Comparison of ENCODE assay signal across 2 cellular contexts in the genomic region with DNA sequence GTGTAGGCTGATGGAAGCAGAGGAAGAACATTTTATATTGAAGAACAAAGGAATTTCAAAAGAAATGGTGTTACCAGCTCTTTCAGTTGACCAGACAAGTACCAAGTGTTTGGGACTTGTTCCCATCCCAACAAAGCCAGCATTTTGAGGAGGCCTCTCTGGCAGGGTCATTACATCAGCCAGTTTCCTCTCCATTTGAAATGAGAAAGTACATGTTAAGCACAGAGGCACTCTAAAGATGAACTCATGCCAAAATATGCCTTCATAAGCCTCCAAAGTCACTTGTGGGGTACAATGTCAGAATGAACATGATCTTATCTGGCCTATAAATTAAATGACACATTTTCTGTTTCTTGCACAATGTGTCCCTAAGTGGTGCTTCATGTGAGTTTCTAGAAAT.
TF ChIP-seq lines count a peak whose summit lies in the region.

No MANE protein-coding gene starts in this region.

TF ChIP-seq in SK-N-SH, 30 proteins besides CTCF, POLR2A, EP300 and RAD21 (continued from another document):
- TF ChIP-seq, protein P1, sequence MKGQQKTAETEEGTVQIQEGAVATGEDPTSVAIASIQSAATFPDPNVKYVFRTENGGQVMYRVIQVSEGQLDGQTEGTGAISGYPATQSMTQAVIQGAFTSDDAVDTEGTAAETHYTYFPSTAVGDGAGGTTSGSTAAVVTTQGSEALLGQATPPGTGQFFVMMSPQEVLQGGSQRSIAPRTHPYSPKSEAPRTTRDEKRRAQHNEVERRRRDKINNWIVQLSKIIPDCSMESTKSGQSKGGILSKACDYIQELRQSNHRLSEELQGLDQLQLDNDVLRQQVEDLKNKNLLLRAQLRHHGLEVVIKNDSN (IDR thresholded peaks at IDR 0.05; ENCODE audit: borderline replicate concordance, low read depth), result no peak
- TF ChIP-seq RXRA (IDR thresholded peaks at IDR 0.05; ENCODE audit: borderline replicate concordance, low read depth) (no peak), TEAD4 (IDR thresholded peaks at IDR 0.05; ENCODE audit: borderline replicate concordance, insufficient read depth) (no peak), TAF1 (IDR thresholded peaks at IDR 0.05; ENCODE audit: borderline replicate concordance, low read depth, low read length) (no peak), RFX5 (IDR thresholded peaks at IDR 0.05; ENCODE audit: low read length) (no peak)
- TF ChIP-seq, protein P2, sequence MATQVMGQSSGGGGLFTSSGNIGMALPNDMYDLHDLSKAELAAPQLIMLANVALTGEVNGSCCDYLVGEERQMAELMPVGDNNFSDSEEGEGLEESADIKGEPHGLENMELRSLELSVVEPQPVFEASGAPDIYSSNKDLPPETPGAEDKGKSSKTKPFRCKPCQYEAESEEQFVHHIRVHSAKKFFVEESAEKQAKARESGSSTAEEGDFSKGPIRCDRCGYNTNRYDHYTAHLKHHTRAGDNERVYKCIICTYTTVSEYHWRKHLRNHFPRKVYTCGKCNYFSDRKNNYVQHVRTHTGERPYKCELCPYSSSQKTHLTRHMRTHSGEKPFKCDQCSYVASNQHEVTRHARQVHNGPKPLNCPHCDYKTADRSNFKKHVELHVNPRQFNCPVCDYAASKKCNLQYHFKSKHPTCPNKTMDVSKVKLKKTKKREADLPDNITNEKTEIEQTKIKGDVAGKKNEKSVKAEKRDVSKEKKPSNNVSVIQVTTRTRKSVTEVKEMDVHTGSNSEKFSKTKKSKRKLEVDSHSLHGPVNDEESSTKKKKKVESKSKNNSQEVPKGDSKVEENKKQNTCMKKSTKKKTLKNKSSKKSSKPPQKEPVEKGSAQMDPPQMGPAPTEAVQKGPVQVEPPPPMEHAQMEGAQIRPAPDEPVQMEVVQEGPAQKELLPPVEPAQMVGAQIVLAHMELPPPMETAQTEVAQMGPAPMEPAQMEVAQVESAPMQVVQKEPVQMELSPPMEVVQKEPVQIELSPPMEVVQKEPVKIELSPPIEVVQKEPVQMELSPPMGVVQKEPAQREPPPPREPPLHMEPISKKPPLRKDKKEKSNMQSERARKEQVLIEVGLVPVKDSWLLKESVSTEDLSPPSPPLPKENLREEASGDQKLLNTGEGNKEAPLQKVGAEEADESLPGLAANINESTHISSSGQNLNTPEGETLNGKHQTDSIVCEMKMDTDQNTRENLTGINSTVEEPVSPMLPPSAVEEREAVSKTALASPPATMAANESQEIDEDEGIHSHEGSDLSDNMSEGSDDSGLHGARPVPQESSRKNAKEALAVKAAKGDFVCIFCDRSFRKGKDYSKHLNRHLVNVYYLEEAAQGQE (IDR thresholded peaks at IDR 0.05; ENCODE audit: low read depth, low read length), result no peak

TF ChIP-seq in SK-N-SH treated with all-trans-retinoic acid at 6 μM for 48 hours, 23 proteins besides CTCF, POLR2A, EP300 and RAD21 (continued from another document):
- TF ChIP-seq, protein P3, sequence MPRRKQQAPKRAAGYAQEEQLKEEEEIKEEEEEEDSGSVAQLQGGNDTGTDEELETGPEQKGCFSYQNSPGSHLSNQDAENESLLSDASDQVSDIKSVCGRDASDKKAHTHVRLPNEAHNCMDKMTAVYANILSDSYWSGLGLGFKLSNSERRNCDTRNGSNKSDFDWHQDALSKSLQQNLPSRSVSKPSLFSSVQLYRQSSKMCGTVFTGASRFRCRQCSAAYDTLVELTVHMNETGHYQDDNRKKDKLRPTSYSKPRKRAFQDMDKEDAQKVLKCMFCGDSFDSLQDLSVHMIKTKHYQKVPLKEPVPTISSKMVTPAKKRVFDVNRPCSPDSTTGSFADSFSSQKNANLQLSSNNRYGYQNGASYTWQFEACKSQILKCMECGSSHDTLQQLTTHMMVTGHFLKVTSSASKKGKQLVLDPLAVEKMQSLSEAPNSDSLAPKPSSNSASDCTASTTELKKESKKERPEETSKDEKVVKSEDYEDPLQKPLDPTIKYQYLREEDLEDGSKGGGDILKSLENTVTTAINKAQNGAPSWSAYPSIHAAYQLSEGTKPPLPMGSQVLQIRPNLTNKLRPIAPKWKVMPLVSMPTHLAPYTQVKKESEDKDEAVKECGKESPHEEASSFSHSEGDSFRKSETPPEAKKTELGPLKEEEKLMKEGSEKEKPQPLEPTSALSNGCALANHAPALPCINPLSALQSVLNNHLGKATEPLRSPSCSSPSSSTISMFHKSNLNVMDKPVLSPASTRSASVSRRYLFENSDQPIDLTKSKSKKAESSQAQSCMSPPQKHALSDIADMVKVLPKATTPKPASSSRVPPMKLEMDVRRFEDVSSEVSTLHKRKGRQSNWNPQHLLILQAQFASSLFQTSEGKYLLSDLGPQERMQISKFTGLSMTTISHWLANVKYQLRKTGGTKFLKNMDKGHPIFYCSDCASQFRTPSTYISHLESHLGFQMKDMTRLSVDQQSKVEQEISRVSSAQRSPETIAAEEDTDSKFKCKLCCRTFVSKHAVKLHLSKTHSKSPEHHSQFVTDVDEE (CRISPR knock-in tag; IDR thresholded peaks at IDR 0.05), result no peak
- TF ChIP-seq ZFP30 (CRISPR knock-in tag; IDR thresholded peaks at IDR 0.05) (no peak), ZNF70 (CRISPR knock-in tag; IDR thresholded peaks at IDR 0.05) (no peak), CSDC2 (CRISPR knock-in tag; IDR thresholded peaks at IDR 0.05) (no peak), BACH2 (CRISPR knock-in tag; IDR thresholded peaks at IDR 0.05; ENCODE audit: borderline replicate concordance) (no peak), TOX (CRISPR knock-in tag; IDR thresholded peaks at IDR 0.05; ENCODE audit: borderline replicate concordance) (no peak), ZFP3 (CRISPR knock-in tag; IDR thresholded peaks at IDR 0.05) (no peak), ZC3H10 (CRISPR knock-in tag; IDR thresholded peaks at IDR 0.05) (no peak), GLIS3 (CRISPR knock-in tag; IDR thresholded peaks at IDR 0.05) (no peak), ZNF8 (CRISPR knock-in tag; IDR thresholded peaks at IDR 0.05) (no peak)
- TF ChIP-seq, protein P4, sequence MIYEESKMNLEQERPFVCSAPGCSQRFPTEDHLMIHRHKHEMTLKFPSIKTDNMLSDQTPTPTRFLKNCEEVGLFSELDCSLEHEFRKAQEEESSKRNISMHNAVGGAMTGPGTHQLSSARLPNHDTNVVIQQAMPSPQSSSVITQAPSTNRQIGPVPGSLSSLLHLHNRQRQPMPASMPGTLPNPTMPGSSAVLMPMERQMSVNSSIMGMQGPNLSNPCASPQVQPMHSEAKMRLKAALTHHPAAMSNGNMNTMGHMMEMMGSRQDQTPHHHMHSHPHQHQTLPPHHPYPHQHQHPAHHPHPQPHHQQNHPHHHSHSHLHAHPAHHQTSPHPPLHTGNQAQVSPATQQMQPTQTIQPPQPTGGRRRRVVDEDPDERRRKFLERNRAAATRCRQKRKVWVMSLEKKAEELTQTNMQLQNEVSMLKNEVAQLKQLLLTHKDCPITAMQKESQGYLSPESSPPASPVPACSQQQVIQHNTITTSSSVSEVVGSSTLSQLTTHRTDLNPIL (CRISPR knock-in tag; IDR thresholded peaks at IDR 0.05; ENCODE audit: low read depth), result no peak
- TF ChIP-seq, protein P5, sequence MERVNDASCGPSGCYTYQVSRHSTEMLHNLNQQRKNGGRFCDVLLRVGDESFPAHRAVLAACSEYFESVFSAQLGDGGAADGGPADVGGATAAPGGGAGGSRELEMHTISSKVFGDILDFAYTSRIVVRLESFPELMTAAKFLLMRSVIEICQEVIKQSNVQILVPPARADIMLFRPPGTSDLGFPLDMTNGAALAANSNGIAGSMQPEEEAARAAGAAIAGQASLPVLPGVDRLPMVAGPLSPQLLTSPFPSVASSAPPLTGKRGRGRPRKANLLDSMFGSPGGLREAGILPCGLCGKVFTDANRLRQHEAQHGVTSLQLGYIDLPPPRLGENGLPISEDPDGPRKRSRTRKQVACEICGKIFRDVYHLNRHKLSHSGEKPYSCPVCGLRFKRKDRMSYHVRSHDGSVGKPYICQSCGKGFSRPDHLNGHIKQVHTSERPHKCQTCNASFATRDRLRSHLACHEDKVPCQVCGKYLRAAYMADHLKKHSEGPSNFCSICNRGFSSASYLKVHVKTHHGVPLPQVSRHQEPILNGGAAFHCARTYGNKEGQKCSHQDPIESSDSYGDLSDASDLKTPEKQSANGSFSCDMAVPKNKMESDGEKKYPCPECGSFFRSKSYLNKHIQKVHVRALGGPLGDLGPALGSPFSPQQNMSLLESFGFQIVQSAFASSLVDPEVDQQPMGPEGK (CRISPR knock-in tag; IDR thresholded peaks at IDR 0.05; ENCODE audit: borderline replicate concordance), result no peak
- TF ChIP-seq, protein P6, sequence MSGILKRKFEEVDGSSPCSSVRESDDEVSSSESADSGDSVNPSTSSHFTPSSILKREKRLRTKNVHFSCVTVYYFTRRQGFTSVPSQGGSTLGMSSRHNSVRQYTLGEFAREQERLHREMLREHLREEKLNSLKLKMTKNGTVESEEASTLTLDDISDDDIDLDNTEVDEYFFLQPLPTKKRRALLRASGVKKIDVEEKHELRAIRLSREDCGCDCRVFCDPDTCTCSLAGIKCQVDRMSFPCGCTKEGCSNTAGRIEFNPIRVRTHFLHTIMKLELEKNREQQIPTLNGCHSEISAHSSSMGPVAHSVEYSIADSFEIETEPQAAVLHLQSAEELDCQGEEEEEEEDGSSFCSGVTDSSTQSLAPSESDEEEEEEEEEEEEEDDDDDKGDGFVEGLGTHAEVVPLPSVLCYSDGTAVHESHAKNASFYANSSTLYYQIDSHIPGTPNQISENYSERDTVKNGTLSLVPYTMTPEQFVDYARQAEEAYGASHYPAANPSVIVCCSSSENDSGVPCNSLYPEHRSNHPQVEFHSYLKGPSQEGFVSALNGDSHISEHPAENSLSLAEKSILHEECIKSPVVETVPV (CRISPR knock-in tag; IDR thresholded peaks at IDR 0.05), result no peak
TF ChIP-seq in SK-N-SH treated with all-trans-retinoic acid at 6 μM for 48 hours: peak in this region for 0.
